ENCODE assay signal across 14 cellular contexts in genomic region chr5:171226096-171226495, GRCh38.
DNase-seq lines count a peak whose midpoint lies in the region; ATAC-seq and TF ChIP-seq lines count a peak whose summit lies in the region.
"Had no signal": no experiment of that assay in that cellular context is flagged by ENCODE, and none has a peak within 500 bp of the region (broad histone marks: within the 10 kb centered on the region; RNA-seq: fewer than 3 reads in every experiment).

No MANE protein-coding gene starts in this region.

- intact Hi-C loops in colonic mucosa (cut with DNase I), result no loop called here

- CTCF ChIA-PET in AG04449 (lab: Yijun Ruan, JAX) (interaction anchor here (1.0 to 3.5 kb wide), 4 partner anchors 10 to 481 kb away, joined by 4 to 14 read pairs (median 7); no protein-coding TSS in a partner anchor), RWPE1 (lab: Yijun Ruan, JAX) (interaction anchor here (1.5 kb wide), 1 partner anchor 19 kb away, joined by 4 read pairs; no protein-coding TSS in a partner anchor)

- H3K27me3 ChIP-seq in GM23248 (replicated peaks; ENCODE audit: insufficient read depth), result no peaks in the 10 kb centered on the region
- H3K27me3 ChIP-seq in colonic mucosa, result no peaks in the 10 kb centered on the region

- no peaks in the 10 kb centered on the region for H3F3A ChIP-seq in GM23248 (ENCODE audit: insufficient read depth)

- H3K9ac ChIP-seq in GM23248 (no peak overlapping the region), colonic mucosa (ENCODE audit: low read depth in 2 of 2, low read length in 2 of 2) (no peak overlapping the region)

- H3K9me2 ChIP-seq in GM23248 (ENCODE audit: insufficient read depth), result no peaks in the 10 kb centered on the region

- H3K4me1 ChIP-seq in GM23248 (ENCODE audit: insufficient read depth) (no peaks in the 10 kb centered on the region), colonic mucosa (no peaks in the 10 kb centered on the region)

- ATAC-seq in GM19023 (IDR thresholded peaks at IDR 0.05; ENCODE audit: unreplicated experiment), result no peak
- ATAC-seq: left ventricle myocardium superior, natural killer cell had no signal

- in situ Hi-C loops in GM23248 (cut with MboI), result no loop called here

- H3K36me3 ChIP-seq in GM23248 (ENCODE audit: low read depth), result no peaks in the 10 kb centered on the region
- H3K36me3 ChIP-seq in colonic mucosa, result no peaks in the 10 kb centered on the region

- H3K4me3 ChIP-seq in AG04449 (ENCODE audit: low read depth, low read length), result no peak overlapping the region
- no peak overlapping the region for H3K4me3 ChIP-seq in GM23248
- no peak overlapping the region for H3K4me3 ChIP-seq in colonic mucosa

- no peak for DNase-seq in AG04449 (ENCODE audit: low read depth, low spot score)
- peak; percentile 12 for DNase-seq in GM23248
- no peak for DNase-seq in RWPE1 (ENCODE audit: low spot score)
- DNase-seq in fibroblast of peridontal ligament (ENCODE audit: extremely low read depth), result peak; percentile 28
- DNase-seq in SIG-M5 treated with dmso at 0.1 percent for 504 hours (lab: John Stamatoyannopoulos, UW; ENCODE audit: unreplicated experiment), result no peak
- DNase-seq in activated CD4-positive, CD25-positive, alpha-beta regulatory T cell treated with anti-CD3 and anti-CD28 coated beads, Interleukin-2, amount 50 U/mL, for 72 hours, result no peak
- DNase-seq in colonic mucosa, result no peak
- DNase-seq: CD4-positive, alpha-beta T cell; effector memory CD4-positive, alpha-beta T cell; left ventricle myocardium superior; natural killer cell; NCI-H187 treated with DMSO at 0.1 percent for 48 hours; NCI-H82 had no signal

- POLR2A ChIA-PET in AG04449 (lab: Yijun Ruan, JAX), result no interaction called here
- POLR2A ChIA-PET in RWPE1 (lab: Yijun Ruan, JAX; ENCODE audit: low non-redundant PET), result no interaction called here

- no peaks in the 10 kb centered on the region for H3K79me2 ChIP-seq in GM23248 (ENCODE audit: insufficient read depth)

- H3K4me2 ChIP-seq in GM23248 (ENCODE audit: unreplicated experiment), result no peak overlapping the region

- no peak overlapping the region for H3K27ac ChIP-seq in GM23248
- no peak overlapping the region for H3K27ac ChIP-seq in RWPE1
- H3K27ac ChIP-seq in colonic mucosa, result no peak overlapping the region

- H2AFZ ChIP-seq in GM23248, result no peak overlapping the region

- H3K9me3 ChIP-seq in GM23248 (ENCODE audit: low read depth), result no peaks in the 10 kb centered on the region
- H3K9me3 ChIP-seq in colonic mucosa, result no peaks in the 10 kb centered on the region

- peak; percentile 5 for TF ChIP-seq CTCF in AG04449 (IDR thresholded peaks at IDR 0.05; ENCODE audit: insufficient read depth, low read length, missing control alignments)
- TF ChIP-seq CTCF in RWPE1 (conservative IDR thresholded peaks at IDR 0.05; ENCODE audit: low read depth), result peak; percentile 39
- no peak for TF ChIP-seq CTCF in colonic mucosa (IDR thresholded peaks at IDR 0.05)

- no peaks in the 10 kb centered on the region for H4K20me1 ChIP-seq in GM23248 (ENCODE audit: insufficient read depth)

- WGBS in GM23248 (ENCODE audit: low coverage in 1 of 2, low lambda C conversion rate in 2 of 2, missing lambda C conversion rate in 2 of 2), 2 experiments, result 67 to 75% methylated on average over 3 of the region's 3 CpGs

Comparison
In these comparisons a context has a peak if more than half of its experiments do, and no peak if none do; other contexts are left out.
1. DNase-seq: peak in GM23248 (single experiment) and fibroblast of peridontal ligament (single experiment); none in AG04449 (single experiment), RWPE1 (single experiment), SIG-M5 treated with dmso at 0.1 percent for 504 hours (single experiment), activated CD4-positive, CD25-positive, alpha-beta regulatory T cell treated with anti-CD3 and anti-CD28 coated beads, Interleukin-2, amount 50 U/mL, for 72 hours (single experiment) and colonic mucosa (single experiment).